Comparison of ENCODE assay signal across 1 cellular context in the genomic region with DNA sequence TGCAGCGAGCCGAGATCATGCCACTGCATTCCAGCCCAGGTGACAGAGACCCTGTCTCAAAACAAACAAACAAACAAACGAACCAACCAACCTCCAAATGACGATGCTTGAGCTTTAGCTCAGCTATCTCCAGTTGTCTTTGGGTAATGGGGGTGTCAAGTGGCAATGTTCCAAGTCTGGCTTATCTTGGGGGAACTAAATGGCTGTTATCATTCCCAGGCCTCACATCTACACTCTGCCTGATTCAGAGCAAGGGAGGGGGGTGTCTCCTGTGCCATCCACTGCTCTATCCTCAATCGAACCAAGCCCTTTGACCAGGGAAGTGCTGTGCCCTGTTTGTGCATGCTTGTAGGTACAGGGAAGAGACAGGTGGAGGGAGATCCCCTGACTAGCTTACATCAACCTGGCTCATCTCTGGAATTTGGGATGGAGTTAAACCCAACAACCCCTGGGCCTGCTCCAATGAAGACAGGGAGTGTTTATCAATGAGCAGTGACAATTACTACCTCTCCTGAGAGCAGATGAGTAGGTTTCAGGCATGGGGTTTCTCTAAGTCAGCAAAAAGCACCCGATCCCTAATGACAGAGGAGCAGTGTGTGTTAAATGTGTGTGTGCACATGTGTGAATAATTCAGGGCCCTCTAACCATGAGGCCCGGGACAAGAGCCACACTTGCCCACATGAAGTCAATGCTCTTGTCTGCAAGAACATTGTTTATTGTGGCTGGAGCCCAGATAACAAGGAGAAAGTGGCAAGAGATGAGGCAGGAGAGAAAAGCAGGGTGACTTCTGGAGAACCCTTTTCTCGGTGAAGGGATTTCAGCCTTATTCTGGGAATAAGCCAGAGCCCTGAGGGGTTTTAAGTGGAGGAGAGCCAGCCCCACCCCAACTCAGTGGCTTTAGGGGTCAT.
TF ChIP-seq lines count a peak whose summit lies in the region.

No MANE protein-coding gene starts in this region.

TF ChIP-seq in GM12878, 131 proteins besides CTCF, POLR2A, EP300 and RAD21:
- TF ChIP-seq RCOR1 (conservative IDR thresholded peaks at IDR 0.05; ENCODE audit: low read depth, low read length) (no peak), JUNB (IDR thresholded peaks at IDR 0.05) (peak; percentile 13; the same call in 1 of the 2 replicates), NFYA (IDR thresholded peaks at IDR 0.05; ENCODE audit: borderline replicate concordance, low read depth, low read length) (no peak), ATF7 (IDR thresholded peaks at IDR 0.05; ENCODE audit: low read depth) (no peak), ZNF622 (IDR thresholded peaks at IDR 0.05) (no peak)
